12 cellular contexts compared by ENCODE assay signal in genomic region chr16:67541391-67542263, GRCh38. TPM values are rescaled to one million over a fixed set of nuclear protein-coding genes. Genes with fewer than 3 reads are reported as not detected.
DNase-seq lines count a peak whose midpoint lies in the region; ATAC-seq, FAIRE-seq and TF ChIP-seq lines count a peak whose summit lies in the region.
"Had no signal": no experiment of that assay in that cellular context is flagged by ENCODE, and none has a peak within 500 bp of the region (broad histone marks: within the 10 kb centered on the region; RNA-seq: fewer than 3 reads in every experiment).

No MANE protein-coding gene starts in this region.

- ATAC-seq in A549 (peak in 1 of 2 experiments; percentile 12; a peak in 3 of 6 replicates), GM18867 (IDR thresholded peaks at IDR 0.05; ENCODE audit: unreplicated experiment) (no peak)
- ATAC-seq in activated CD8-positive, alpha-beta T cell treated with anti-CD3 and anti-CD28 coated beads for 36 hours: no peak
- no peak for ATAC-seq in activated CD4-positive, alpha-beta T cell treated with anti-CD3 and anti-CD28 coated beads for 36 hours
- no peak for ATAC-seq in stimulated activated naive CD8-positive, alpha-beta T cell treated with anti-CD3 and anti-CD28 coated beads, Interleukin-15, Interleukin-2, amounts not matched to agents 100 U/mL and 50 U/mL, for 24 hours

- no peaks in the 10 kb centered on the region for H3K9me3 ChIP-seq in A549
- no peaks in the 10 kb centered on the region for H3K9me3 ChIP-seq in HEK293 (ENCODE audit: control insufficient read depth, insufficient read depth, low read depth, low read length)

- TF ChIP-seq RAD21 in A549 (conservative IDR thresholded peaks at IDR 0.05 in 1 of 2, IDR thresholded peaks at IDR 0.05 in 1 of 2): no peak

- no peaks in the 10 kb centered on the region for H3K9me3 Mint-ChIP-seq in activated CD8-positive, alpha-beta T cell treated with anti-CD3 and anti-CD28 coated beads for 36 hours
- H3K9me3 Mint-ChIP-seq in activated CD4-positive, alpha-beta T cell treated with anti-CD3 and anti-CD28 coated beads for 36 hours (ENCODE audit: low read depth): no peaks in the 10 kb centered on the region
- H3K9me3 Mint-ChIP-seq: mesothelial cell of epicardium had no signal

- peaks cover 13% of the 10 kb centered on the region for H3K36me3 Mint-ChIP-seq in activated CD8-positive, alpha-beta T cell treated with anti-CD3 and anti-CD28 coated beads for 36 hours (ENCODE audit: low read depth)
- H3K36me3 Mint-ChIP-seq in activated CD4-positive, alpha-beta T cell treated with anti-CD3 and anti-CD28 coated beads for 36 hours (ENCODE audit: low read depth): peaks cover 10% of the 10 kb centered on the region

- H3K4me1 Mint-ChIP-seq in activated CD8-positive, alpha-beta T cell treated with anti-CD3 and anti-CD28 coated beads for 36 hours (ENCODE audit: low read depth): peaks cover 34% of the 10 kb centered on the region
- peaks cover 21% of the 10 kb centered on the region for H3K4me1 Mint-ChIP-seq in activated CD4-positive, alpha-beta T cell treated with anti-CD3 and anti-CD28 coated beads for 36 hours

- DNase-seq in A549 (ENCODE audit: low read depth in 1 of 2, low spot score in 1 of 2): peak; percentile 54 to 58
- peak; percentile 7 for DNase-seq in activated CD8-positive, alpha-beta T cell treated with anti-CD3 and anti-CD28 coated beads for 36 hours
- DNase-seq in iris pigment epithelial cell (ENCODE audit: low read depth): peak; percentile 71
- no peak for DNase-seq in occipital lobe (lab: John Stamatoyannopoulos, UW)
- no peak for DNase-seq in activated CD4-positive, alpha-beta T cell treated with anti-CD3 and anti-CD28 coated beads for 36 hours
- no peak for DNase-seq in stimulated activated naive CD8-positive, alpha-beta T cell treated with anti-CD3 and anti-CD28 coated beads, Interleukin-15, Interleukin-2, amounts not matched to agents 100 U/mL and 50 U/mL, for 24 hours
- DNase-seq: NCI-H510A had no signal

- intact Hi-C loops in activated CD8-positive, alpha-beta T cell treated with anti-CD3 and anti-CD28 coated beads for 36 hours (cut with micrococcal nuclease): no loop called here
- intact Hi-C loops in activated CD4-positive, alpha-beta T cell treated with anti-CD3 and anti-CD28 coated beads for 36 hours (cut with DNase I, micrococcal nuclease): no loop called here

- peaks cover 1% of the 10 kb centered on the region for H3K27me3 Mint-ChIP-seq in activated CD8-positive, alpha-beta T cell treated with anti-CD3 and anti-CD28 coated beads for 36 hours
- peaks cover 1% of the 10 kb centered on the region for H3K27me3 Mint-ChIP-seq in activated CD4-positive, alpha-beta T cell treated with anti-CD3 and anti-CD28 coated beads for 36 hours

- TF ChIP-seq EP300 in A549 (IDR thresholded peaks at IDR 0.05): no peak

- H3K4me2 ChIP-seq in A549: no peak overlapping the region

- CTCF ChIA-PET in A549 (lab: Yijun Ruan, JAX) (interaction anchor here (0.8 to 22.1 kb wide), 8 partner anchors 10 to 131 kb away, joined by 3 to 301 read pairs (median 6); partner anchors contain the start of genes CARMIL2 and CTCF), HEK293 (lab: Yijun Ruan, JAX) (interaction anchor here (0.6 to 4.4 kb wide), 7 partner anchors 9 to 275 kb away, joined by 3 to 27 read pairs (median 4); no protein-coding TSS in a partner anchor)
- CTCF ChIA-PET in activated CD8-positive, alpha-beta T cell treated with anti-CD3 and anti-CD28 coated beads for 36 hours (lab: Charles Lee): interaction anchor here (2.3 kb wide), 1 partner anchor 20 kb away, joined by 13 read pairs; no protein-coding TSS in a partner anchor
- CTCF ChIA-PET in activated CD4-positive, alpha-beta T cell treated with anti-CD3 and anti-CD28 coated beads for 36 hours (lab: Charles Lee): interaction anchor here (0.6 to 2.8 kb wide), 4 partner anchors 12 to 21 kb away, joined by 3 to 15 read pairs (median 4); partner anchors contain the start of gene CTCF

- peaks cover 0 to 78% of the 10 kb centered on the region in 2 experiments; a peak in 2 of 3 replicates for H3K36me3 ChIP-seq in HEK293 (ENCODE audit: control insufficient read depth in 2 of 2, insufficient read depth in 1 of 2, low read length in 2 of 2)

- no peak for TF ChIP-seq CTCF in A549 (IDR thresholded peaks at IDR 0.05)
- no peak for TF ChIP-seq CTCF in HEK293 (tag by site-specific recombination; IDR thresholded peaks at IDR 0.05)
- no peak for TF ChIP-seq CTCF in activated CD8-positive, alpha-beta T cell treated with anti-CD3 and anti-CD28 coated beads for 36 hours (IDR thresholded peaks at IDR 0.05)

- no peak for TF ChIP-seq POLR2A in A549 (IDR thresholded peaks at IDR 0.05; ENCODE audit: low read length)

- POLR2A ChIA-PET in A549 (lab: Yijun Ruan, JAX): no interaction called here
- POLR2A ChIA-PET in HEK293 (lab: Yijun Ruan, JAX): no interaction called here
- POLR2A ChIA-PET in activated CD8-positive, alpha-beta T cell treated with anti-CD3 and anti-CD28 coated beads for 36 hours (lab: Charles Lee): interaction anchor here (0.6 to 1.7 kb wide), 6 partner anchors 13 to 116 kb away, joined by 3 to 5 read pairs (median 3); partner anchors contain the start of gene RIPOR1
- POLR2A ChIA-PET in activated CD4-positive, alpha-beta T cell treated with anti-CD3 and anti-CD28 coated beads for 36 hours (lab: Charles Lee): interaction anchor here (1.3 kb wide), 1 partner anchor 20 kb away, joined by 6 read pairs; no protein-coding TSS in a partner anchor

- no peak overlapping the region for H3K27ac Mint-ChIP-seq in activated CD8-positive, alpha-beta T cell treated with anti-CD3 and anti-CD28 coated beads for 36 hours
- no peak overlapping the region for H3K27ac Mint-ChIP-seq in activated CD4-positive, alpha-beta T cell treated with anti-CD3 and anti-CD28 coated beads for 36 hours
- H3K27ac Mint-ChIP-seq: mesothelial cell of epicardium had no signal

- no peak overlapping the region for H3K4me3 ChIP-seq in A549
- H3K4me3 ChIP-seq in HEK293 (ENCODE audit: low read depth, low read length): no peak overlapping the region

- peaks cover 9% of the 10 kb centered on the region; the same call in 1 of the 3 replicates for H3K4me1 ChIP-seq in A549
- H3K4me1 ChIP-seq in HEK293 (ENCODE audit: control insufficient read depth, insufficient read depth, low read length): no peaks in the 10 kb centered on the region; the same call in 1 of the 2 replicates

- WGBS in A549 (ENCODE audit: missing lambda C conversion rate): 76% methylated on average over 13 of the region's 14 CpGs

- H3K27ac ChIP-seq in A549: no peak overlapping the region
- H3K27ac ChIP-seq in HEK293 (ENCODE audit: extremely low read depth, low read depth, low read length): no peak overlapping the region

- no peak overlapping the region for H3K4me3 Mint-ChIP-seq in activated CD8-positive, alpha-beta T cell treated with anti-CD3 and anti-CD28 coated beads for 36 hours
- no peak overlapping the region for H3K4me3 Mint-ChIP-seq in activated CD4-positive, alpha-beta T cell treated with anti-CD3 and anti-CD28 coated beads for 36 hours
- H3K4me3 Mint-ChIP-seq: mesothelial cell of epicardium had no signal

- no peak for FAIRE-seq in A549 (lab: Jason Lieb, UNC)

TF ChIP-seq in A549, 52 proteins besides CTCF, POLR2A, EP300 and RAD21 (continues in another document):
- no peak for TF ChIP-seq SREBF2 (IDR thresholded peaks at IDR 0.05)
- TF ChIP-seq CBX8 (IDR thresholded peaks at IDR 0.05): no peak
- no peak for TF ChIP-seq ZC3H11A (IDR thresholded peaks at IDR 0.05)
- TF ChIP-seq FOSL2 (IDR thresholded peaks at IDR 0.05): no peak
- TF ChIP-seq FOSL2 (CRISPR knock-in tag; IDR thresholded peaks at IDR 0.05): no peak; the same call in 1 of the 2 replicates

TF ChIP-seq in HEK293, 187 proteins besides CTCF, POLR2A, EP300 and RAD21 (continues in another document):
- peak; percentile 63 for TF ChIP-seq KLF10 (tag by site-specific recombination; IDR thresholded peaks at IDR 0.05)
- TF ChIP-seq ZNF19 (tag by site-specific recombination; IDR thresholded peaks at IDR 0.05; ENCODE audit: low read depth): no peak

RNA-seq across cellular contexts. Expression of gene RIPOR1, which starts 13.0 kb away (rescaled TPM):
- 5.6 and 7.2 TPM in 2 replicates for polyA plus RNA-seq in A549 (2011; rRNA removed)
- polyA plus RNA-seq in A549 (2012; cell fraction: cytosol; rRNA removed): 16.2 and 18.1 TPM in 2 replicates
- polyA plus RNA-seq in A549 (2012; cell fraction: nucleus; rRNA removed): 48.3 and 50.0 TPM in 2 replicates
- polyA plus RNA-seq in A549 (2017; fragmentation: RNase III; extraction: RNeasy Plus Mini Kit Qiagen cat#74134 plus additional on column Dnase treatment): 22.5 to 24.7 TPM (median 23.0 TPM) in 3 replicates
- 9.3 and 12.8 TPM in 2 replicates for polyA minus RNA-seq in A549 (2011; rRNA and poly(A)+ RNA removed)
- 10 to 100 TPM; 15.7 to 20.0 TPM for total RNA-seq in activated CD8-positive, alpha-beta T cell treated with anti-CD3 and anti-CD28 coated beads for 36 hours
- total RNA-seq in occipital lobe: 26.2 TPM
- 10 to 100 TPM; 18.9 to 24.1 TPM for total RNA-seq in activated CD4-positive, alpha-beta T cell treated with anti-CD3 and anti-CD28 coated beads for 36 hours

RNA-seq across cellular contexts. Expression of gene CTCF, which starts 20.7 kb away (rescaled TPM):
- polyA plus RNA-seq in A549 (2011; rRNA removed) (51.5 and 58.4 TPM in 2 replicates), A549 (2017; fragmentation: RNase III; extraction: RNeasy Plus Mini Kit Qiagen cat#74134 plus additional on column Dnase treatment) (38.6 to 42.5 TPM (median 40.8 TPM) in 3 replicates)
- 25.3 and 26.9 TPM in 2 replicates for polyA plus RNA-seq in A549 (2012; cell fraction: cytosol; rRNA removed)
- 17.0 and 22.5 TPM in 2 replicates for polyA plus RNA-seq in A549 (2012; cell fraction: nucleus; rRNA removed)
- 51.4 and 53.3 TPM in 2 replicates for polyA minus RNA-seq in A549 (2011; rRNA and poly(A)+ RNA removed)
- total RNA-seq in activated CD8-positive, alpha-beta T cell treated with anti-CD3 and anti-CD28 coated beads for 36 hours: 10 to 100 TPM; 47.4 to 50.6 TPM
- 54.0 TPM for total RNA-seq in occipital lobe
- 10 to 100 TPM; 51.0 to 66.4 TPM for total RNA-seq in activated CD4-positive, alpha-beta T cell treated with anti-CD3 and anti-CD28 coated beads for 36 hours

RNA-seq across cellular contexts. Expression of gene AGRP, which starts 58.3 kb away (rescaled TPM):
- polyA plus RNA-seq in A549 (2011; rRNA removed) (not detected in 2 replicates), A549 (2017; fragmentation: RNase III; extraction: RNeasy Plus Mini Kit Qiagen cat#74134 plus additional on column Dnase treatment) (not detected in 3 replicates)
- not detected in 2 replicates for polyA plus RNA-seq in A549 (2012; cell fraction: cytosol; rRNA removed)
- not detected in 2 replicates for polyA plus RNA-seq in A549 (2012; cell fraction: nucleus; rRNA removed)
- polyA minus RNA-seq in A549 (2011; rRNA and poly(A)+ RNA removed): not detected in 2 replicates
- not detected for total RNA-seq in activated CD8-positive, alpha-beta T cell treated with anti-CD3 and anti-CD28 coated beads for 36 hours
- total RNA-seq in occipital lobe: not detected
- total RNA-seq in activated CD4-positive, alpha-beta T cell treated with anti-CD3 and anti-CD28 coated beads for 36 hours: not detected
- total RNA-seq: mesothelial cell of epicardium; T-helper 2 cell treated with Interferon-gamma antibody and Interleukin-4, amounts not matched to agents 100 ng/mL and 5 ng/mL, for 36 hours; temporal lobe had no signal

Comparison
In these comparisons a context has a peak if more than half of its experiments do, and no peak if none do; other contexts are left out.
1. DNase-seq: peak in A549 (2 of 2), activated CD8-positive, alpha-beta T cell treated with anti-CD3 and anti-CD28 coated beads for 36 hours (single experiment) and iris pigment epithelial cell (single experiment); none in occipital lobe (single experiment), activated CD4-positive, alpha-beta T cell treated with anti-CD3 and anti-CD28 coated beads for 36 hours (single experiment) and stimulated activated naive CD8-positive, alpha-beta T cell treated with anti-CD3 and anti-CD28 coated beads, Interleukin-15, Interleukin-2, amounts not matched to agents 100 U/mL and 50 U/mL, for 24 hours (single experiment).
2. POLR2A ChIA-PET loops: an anchor here in activated CD8-positive, alpha-beta T cell treated with anti-CD3 and anti-CD28 coated beads for 36 hours (0.6 to 1.7 kb wide) and activated CD4-positive, alpha-beta T cell treated with anti-CD3 and anti-CD28 coated beads for 36 hours (1.3 kb wide); none called in A549 and HEK293.